9 cellular contexts compared by ENCODE assay signal in the genomic region with DNA sequence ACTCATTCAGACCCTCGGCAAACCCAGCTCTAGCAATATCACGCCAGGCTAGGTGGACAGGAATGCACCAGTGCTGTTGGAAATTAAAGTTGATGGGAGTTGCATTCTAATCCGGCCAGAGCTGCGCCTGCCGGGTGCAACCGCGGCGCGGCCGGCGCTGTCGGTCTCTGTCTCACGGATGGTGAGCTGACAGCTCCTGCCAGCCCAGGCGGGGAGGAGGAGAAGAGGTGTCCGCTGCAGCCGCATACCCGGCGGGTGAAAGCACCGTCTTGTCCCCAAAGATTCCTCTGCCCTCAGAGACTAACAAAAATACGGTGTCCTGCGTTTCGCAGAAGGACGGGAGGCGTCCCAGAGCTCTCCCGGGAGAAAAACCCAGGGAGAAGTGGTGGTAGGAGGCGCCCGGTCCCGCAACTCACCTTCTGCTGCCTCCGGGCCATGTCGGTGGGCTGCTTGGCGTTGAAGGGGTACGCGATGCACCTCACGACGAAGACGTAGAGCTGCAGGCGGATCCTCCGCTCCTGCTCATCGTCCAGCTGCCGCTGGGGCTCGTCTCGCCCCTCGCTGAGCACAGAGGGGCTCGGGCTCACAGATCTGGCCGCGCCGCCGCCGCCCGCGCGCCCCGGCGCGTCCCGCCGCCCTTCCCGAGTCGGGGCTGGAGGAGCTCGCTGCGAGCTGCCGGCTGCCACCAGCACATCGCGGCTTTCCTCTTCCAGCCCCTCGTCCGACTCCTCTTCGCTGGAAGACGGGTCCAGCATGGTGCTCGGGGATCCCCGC. TPM values are rescaled to one million over a fixed set of nuclear protein-coding genes. Genes with fewer than 3 reads are reported as not detected.
A peak's percentile ranks its signal among the peaks of the same experiment; 100 is the strongest.
DNase-seq lines count a peak whose midpoint lies in the region; ATAC-seq and TF ChIP-seq lines count a peak whose summit lies in the region.
"Had no signal": no experiment of that assay in that cellular context is flagged by ENCODE, and none has a peak within 500 bp of the region (broad histone marks: within the 10 kb centered on the region; RNA-seq: fewer than 3 reads in every experiment).

No MANE protein-coding gene starts in this region.

- no peak overlapping the region for H3K14ac ChIP-seq in IMR-90 (replicated peaks; ENCODE audit: low read depth, low read length)

- H2BK15ac ChIP-seq in IMR-90 (ENCODE audit: low read depth, low read length) = no peak overlapping the region

- peak overlapping the region; percentile 34 for H3K4me3 Mint-ChIP-seq in activated naive CD8-positive, alpha-beta T cell treated with anti-CD3 and anti-CD28 coated beads, Interleukin-2, amount 50 U/mL, for 24 hours

- no peak for TF ChIP-seq CTCF in IMR-90 (conservative IDR thresholded peaks at IDR 0.05; ENCODE audit: low read depth, low read length)

- H3K9me3 Mint-ChIP-seq in activated naive CD8-positive, alpha-beta T cell treated with anti-CD3 and anti-CD28 coated beads, Interleukin-2, amount 50 U/mL, for 24 hours = no peaks in the 10 kb centered on the region

- dilution Hi-C loops in IMR-90 (cut with HindIII; ENCODE audit: low sequenced_read_pairs, unreplicated experiment) = no loop called here

- no peak overlapping the region for H2AK9ac ChIP-seq in IMR-90 (replicated peaks; ENCODE audit: low read depth, low read length, poor library complexity)

- no peaks in the 10 kb centered on the region for H3K36me3 Mint-ChIP-seq in activated naive CD8-positive, alpha-beta T cell treated with anti-CD3 and anti-CD28 coated beads, Interleukin-2, amount 50 U/mL, for 24 hours (ENCODE audit: low read depth)

- peaks cover 6% of the 10 kb centered on the region for H3K4me1 Mint-ChIP-seq in activated naive CD8-positive, alpha-beta T cell treated with anti-CD3 and anti-CD28 coated beads, Interleukin-2, amount 50 U/mL, for 24 hours

- H2BK5ac ChIP-seq in IMR-90 (ENCODE audit: low read depth, low read length, poor library complexity, severe bottlenecking) = no peak overlapping the region

- intact Hi-C loops in IMR-90 (cut with micrococcal nuclease) = no loop called here
- intact Hi-C loops in left cardiac atrium (cut with DNase I) = loop anchor here in 1 of 2 donors (5.0 kb wide), 1 partner anchor 83 kb away; no protein-coding TSS in a partner anchor
- intact Hi-C loops in posterior vena cava (cut with DNase I) = no loop called here

- H4K20me1 ChIP-seq in IMR-90 (ENCODE audit: insufficient read depth, low read length) = no peaks in the 10 kb centered on the region

- peak overlapping the region; percentile 78 for H3K4me2 ChIP-seq in IMR-90 (ENCODE audit: low read depth, low read length)

- H2BK20ac ChIP-seq in IMR-90 (ENCODE audit: low read depth, low read length) = no peak overlapping the region

- POLR2A ChIA-PET in IMR-90 (lab: Charles Lee; ENCODE audit: unreplicated experiment) = no interaction called here

- BruUV-seq in IMR-90 (replicated peaks; lab: Mats Ljungman, UMichigan) = no TSS peak

- no peak overlapping the region for H2BK120ac ChIP-seq in IMR-90 (ENCODE audit: low read depth, low read length)

- H3K36me3 ChIP-seq in IMR-90 (ENCODE audit: control insufficient read depth, insufficient read depth, low read length) = no peaks in the 10 kb centered on the region

- CTCF ChIA-PET in IMR-90 (lab: Yijun Ruan, JAX) = no interaction called here

- DNase-seq in NCI-H2081 (lab: John Stamatoyannopoulos, UW) (peak; percentile 17 to 71), NCI-H2081 treated with DMSO at 0.1 percent for 48 hours (lab: John Stamatoyannopoulos, UW) (no peak), IMR-90 (no peak), left cardiac atrium (peak; percentile 59), posterior vena cava (ENCODE audit: low spot score) (peak; percentile 80), T1000 (lab: John Stamatoyannopoulos, UW) (no peak)
- peak; percentile 1 for DNase-seq in activated naive CD8-positive, alpha-beta T cell treated with anti-CD3 and anti-CD28 coated beads, Interleukin-2, amount 50 U/mL, for 24 hours
- DNase-seq: DND-41 had no signal

- H3K23ac ChIP-seq in IMR-90 (ENCODE audit: low read depth, low read length) = peak overlapping the region; percentile 51; the same call in 1 of the 2 replicates

- peak overlapping the region; percentile 85 for H2AFZ ChIP-seq in IMR-90 (replicated peaks; ENCODE audit: low read length, poor library complexity)

- H3K4ac ChIP-seq in IMR-90 (ENCODE audit: low read depth, low read length) = no peak overlapping the region

- ATAC-seq in GM21825 (IDR thresholded peaks at IDR 0.05; ENCODE audit: unreplicated experiment) (peak; percentile 27), IMR-90 (ENCODE audit: low read depth) (peak; percentile 67), left cardiac atrium (peak; percentile 54 to 68)
- peak; percentile 28 for ATAC-seq in activated naive CD8-positive, alpha-beta T cell treated with anti-CD3 and anti-CD28 coated beads, Interleukin-2, amount 50 U/mL, for 24 hours

- no peaks in the 10 kb centered on the region for H3K4me1 ChIP-seq in IMR-90 (ENCODE audit: control insufficient read depth, insufficient read depth, low read length)

- H3K18ac ChIP-seq in IMR-90 (ENCODE audit: low read depth, low read length) = no peak overlapping the region

- no peak overlapping the region; the same call in 1 of the 2 replicates for H3K9ac ChIP-seq in IMR-90 (ENCODE audit: low read depth, low read length)

- peak overlapping the region; percentile 60 for H3K4me3 ChIP-seq in IMR-90 (ENCODE audit: insufficient read depth, low read depth, low read length)

- no peak overlapping the region for H3K27ac ChIP-seq in IMR-90 (ENCODE audit: insufficient read depth, low read length)

- peaks cover 4% of the 10 kb centered on the region; the same call in 1 of the 2 replicates for H3K27me3 ChIP-seq in IMR-90 (ENCODE audit: control insufficient read depth, insufficient read depth, low read length)

- H3K79me1 ChIP-seq in IMR-90 (ENCODE audit: low read depth in 1 of 2, low read length in 2 of 2) = no peaks in the 10 kb centered on the region

- no peak overlapping the region for H4K5ac ChIP-seq in IMR-90 (ENCODE audit: low read depth, low read length)

- no peaks in the 10 kb centered on the region for H3K9me3 ChIP-seq in IMR-90 (ENCODE audit: control insufficient read depth, insufficient read depth, low read length)

- no peak overlapping the region for H4K8ac ChIP-seq in IMR-90 (ENCODE audit: low read depth in 2 of 2, low read length in 2 of 2)

- H3K27me3 Mint-ChIP-seq in activated naive CD8-positive, alpha-beta T cell treated with anti-CD3 and anti-CD28 coated beads, Interleukin-2, amount 50 U/mL, for 24 hours = peaks cover 54% of the 10 kb centered on the region

- H2AK5ac ChIP-seq in IMR-90 (ENCODE audit: low read depth, low read length) = no peak overlapping the region

- TF ChIP-seq POLR2A in IMR-90 (IDR thresholded peaks at IDR 0.05; ENCODE audit: low read depth, low read length) = no peak

- no peak overlapping the region for H3K56ac ChIP-seq in IMR-90 (ENCODE audit: extremely low read depth, insufficient read depth, low read length)

- no peak overlapping the region for H4K91ac ChIP-seq in IMR-90 (ENCODE audit: insufficient read depth, low read depth, low read length)

- TF ChIP-seq RAD21 in IMR-90 (IDR thresholded peaks at IDR 0.05; ENCODE audit: low read length) = no peak

- no peaks in the 10 kb centered on the region for H3K9me1 ChIP-seq in IMR-90 (ENCODE audit: insufficient read depth, low read length)

- no peak overlapping the region for H3K27ac Mint-ChIP-seq in activated naive CD8-positive, alpha-beta T cell treated with anti-CD3 and anti-CD28 coated beads, Interleukin-2, amount 50 U/mL, for 24 hours

- WGBS in IMR-90 (ENCODE audit: extremely low coverage in 2 of 2, insufficient read length in 1 of 2), 2 experiments = 0% methylated on average over 34 of the region's 70 CpGs; no CpG with 5 or more reads in 1 of the 2 experiments

- in situ Hi-C loops in IMR-90 (cut with MboI; ENCODE audit: low sequenced_read_pairs) = no loop called here

TF ChIP-seq in IMR-90, 13 proteins besides CTCF, POLR2A, EP300 and RAD21 (continues in another document):
- TF ChIP-seq SMC3 (IDR thresholded peaks at IDR 0.05; ENCODE audit: low read depth, low read length) (no peak), CHD1 (IDR thresholded peaks at IDR 0.05; ENCODE audit: low read depth, low read length) (no peak), MAFK (IDR thresholded peaks at IDR 0.05; ENCODE audit: low read depth, low read length) (no peak), RCOR1 (IDR thresholded peaks at IDR 0.05; ENCODE audit: insufficient replicate concordance, low read length) (no peak), CEBPB (IDR thresholded peaks at IDR 0.05; ENCODE audit: low read depth, low read length) (no peak), FOS (IDR thresholded peaks at IDR 0.05; ENCODE audit: low read depth, low read length) (no peak), BHLHE40 (IDR thresholded peaks at IDR 0.05; ENCODE audit: low read depth, low read length) (no peak), MXI1 (IDR thresholded peaks at IDR 0.05; ENCODE audit: borderline replicate concordance, low read depth, low read length) (no peak), RFX5 (IDR thresholded peaks at IDR 0.05; ENCODE audit: low read depth, low read length) (no peak), MAZ (IDR thresholded peaks at IDR 0.05; ENCODE audit: borderline replicate concordance, low read depth, low read length) (no peak)
- TF ChIP-seq, protein P1, sequence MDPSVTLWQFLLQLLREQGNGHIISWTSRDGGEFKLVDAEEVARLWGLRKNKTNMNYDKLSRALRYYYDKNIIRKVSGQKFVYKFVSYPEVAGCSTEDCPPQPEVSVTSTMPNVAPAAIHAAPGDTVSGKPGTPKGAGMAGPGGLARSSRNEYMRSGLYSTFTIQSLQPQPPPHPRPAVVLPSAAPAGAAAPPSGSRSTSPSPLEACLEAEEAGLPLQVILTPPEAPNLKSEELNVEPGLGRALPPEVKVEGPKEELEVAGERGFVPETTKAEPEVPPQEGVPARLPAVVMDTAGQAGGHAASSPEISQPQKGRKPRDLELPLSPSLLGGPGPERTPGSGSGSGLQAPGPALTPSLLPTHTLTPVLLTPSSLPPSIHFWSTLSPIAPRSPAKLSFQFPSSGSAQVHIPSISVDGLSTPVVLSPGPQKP (IDR thresholded peaks at IDR 0.05; ENCODE audit: borderline replicate concordance, low read depth, low read length) = no peak
- TF ChIP-seq, protein P2, sequence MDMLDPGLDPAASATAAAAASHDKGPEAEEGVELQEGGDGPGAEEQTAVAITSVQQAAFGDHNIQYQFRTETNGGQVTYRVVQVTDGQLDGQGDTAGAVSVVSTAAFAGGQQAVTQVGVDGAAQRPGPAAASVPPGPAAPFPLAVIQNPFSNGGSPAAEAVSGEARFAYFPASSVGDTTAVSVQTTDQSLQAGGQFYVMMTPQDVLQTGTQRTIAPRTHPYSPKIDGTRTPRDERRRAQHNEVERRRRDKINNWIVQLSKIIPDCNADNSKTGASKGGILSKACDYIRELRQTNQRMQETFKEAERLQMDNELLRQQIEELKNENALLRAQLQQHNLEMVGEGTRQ (IDR thresholded peaks at IDR 0.05; ENCODE audit: low read depth, low read length) = no peak

RNA-seq across cellular contexts. Expression of a gene that starts 0.5 kb away (rescaled TPM):
- total RNA-seq in IMR-90 (2012; rRNA removed) = 0.28 and 0.54 TPM in 2 replicates
- polyA plus RNA-seq in IMR-90 (2012; rRNA removed) = 0.10 and 0.14 TPM in 2 replicates
- polyA plus RNA-seq in IMR-90 (2012; cell fraction: cytosol; rRNA removed) = 0.05 and 0.10 TPM in 2 replicates
- 0.02 and 0.10 TPM in 2 replicates for polyA plus RNA-seq in IMR-90 (2012; cell fraction: nucleus; rRNA removed; ENCODE audit: low replicate concordance)
- total RNA-seq in left cardiac atrium = 10 to 100 TPM; 11.5 to 14.4 TPM
- total RNA-seq in posterior vena cava = 10 to 100 TPM; 15.6 to 19.1 TPM

Comparison
In these comparisons a context has a peak if more than half of its experiments do, and no peak if none do; other contexts are left out.
1. DNase-seq: peak in NCI-H2081 (2 of 2), activated naive CD8-positive, alpha-beta T cell treated with anti-CD3 and anti-CD28 coated beads, Interleukin-2, amount 50 U/mL, for 24 hours (single experiment), left cardiac atrium (single experiment) and posterior vena cava (single experiment); none in NCI-H2081 treated with DMSO at 0.1 percent for 48 hours (single experiment), IMR-90 (single experiment) and T1000 (single experiment).
2. Peak in every context shown above with its lines, with median percentiles within 50 percentile points of each other: ATAC-seq.